In genomic region chr10:132674311-132674710, GRCh38 we compare ENCODE assay signal across 15 cellular contexts.
"Had no signal": no experiment of that assay in that cellular context is flagged by ENCODE, and none has a peak within 500 bp of the region (broad histone marks: within the 10 kb centered on the region; RNA-seq: fewer than 3 reads in every experiment).

No MANE protein-coding gene starts in this region.

- H3K4me3 Mint-ChIP-seq: activated CD8-positive, alpha-beta T cell treated with anti-CD3 and anti-CD28 coated beads for 36 hours; activated T-cell treated with anti-CD3 and anti-CD28 coated beads, Interleukin-2, amount 50 U/mL, for 72 hours; nephron progenitor cell had no signal

- DNase-seq: activated CD4-positive, alpha-beta T cell treated with anti-CD3 and anti-CD28 coated beads for 4 hours; activated CD8-positive, alpha-beta T cell treated with anti-CD3 and anti-CD28 coated beads for 36 hours; activated T-cell treated with anti-CD3 and anti-CD28 coated beads, Interleukin-2, amount 50 U/mL, for 72 hours; hippocampal formation; left ventricle myocardium superior; mesenchymal stem cell; nephron progenitor cell; occipital lobe; right cardiac atrium; stimulated activated CD4-positive, alpha-beta T cell treated with anti-CD3 and anti-CD28 coated beads, Interleukin-1b, Interleukin-23, amount 100 ng/mL, for 48 hours; stomach; T-helper 17 cell; thyroid gland; uterus had no signal

- H3K4me1 Mint-ChIP-seq: nephron progenitor cell had no signal

- H3K27me3 Mint-ChIP-seq: activated CD8-positive, alpha-beta T cell treated with anti-CD3 and anti-CD28 coated beads for 36 hours; T-helper 17 cell had no signal

- H3K9me3 Mint-ChIP-seq: activated CD8-positive, alpha-beta T cell treated with anti-CD3 and anti-CD28 coated beads for 36 hours; activated T-cell treated with anti-CD3 and anti-CD28 coated beads, Interleukin-2, amount 50 U/mL, for 72 hours had no signal

- H3K27ac Mint-ChIP-seq: activated CD8-positive, alpha-beta T cell treated with anti-CD3 and anti-CD28 coated beads for 36 hours; activated T-cell treated with anti-CD3 and anti-CD28 coated beads, Interleukin-2, amount 50 U/mL, for 72 hours; nephron progenitor cell; progenitor cell of endocrine pancreas; T-helper 17 cell had no signal

- ATAC-seq: activated CD8-positive, alpha-beta T cell treated with anti-CD3 and anti-CD28 coated beads for 36 hours; activated T-cell treated with anti-CD3 and anti-CD28 coated beads, Interleukin-2, amount 50 U/mL, for 72 hours; left ventricle myocardium superior; right cardiac atrium; T-helper 17 cell had no signal
